ENCODE assay signal across 15 cellular contexts in genomic region chr4:24535399-24535798, GRCh38. TPM values are rescaled to one million over a fixed set of nuclear protein-coding genes. Genes with fewer than 3 reads are reported as not detected.
DNase-seq lines count a peak whose midpoint lies in the region; ATAC-seq, FAIRE-seq and TF ChIP-seq lines count a peak whose summit lies in the region.
"Had no signal": no experiment of that assay in that cellular context is flagged by ENCODE, and none has a peak within 500 bp of the region (broad histone marks: within the 10 kb centered on the region; RNA-seq: fewer than 3 reads in every experiment).

No MANE protein-coding gene starts in this region.

- no peak overlapping the region for H3K4me3 ChIP-seq in CD4-positive, CD25-positive, alpha-beta regulatory T cell (ENCODE audit: low read depth, low read length)
- no peak overlapping the region for H3K4me3 ChIP-seq in CD4-positive, alpha-beta memory T cell (ENCODE audit: low read length in 2 of 2)

- no peak for DNase-seq in CD4-positive, CD25-positive, alpha-beta regulatory T cell
- no peak for DNase-seq in CD4-positive, alpha-beta memory T cell
- DNase-seq in WTC11 (ENCODE audit: low spot score): no peak
- no peak for DNase-seq in endothelial cell (ENCODE audit: low spot score)
- DNase-seq in NCI-H82 treated with DMSO at 0.1 percent for 48 hours (lab: John Stamatoyannopoulos, UW; ENCODE audit: unreplicated experiment): no peak
- DNase-seq in GM12891 (ENCODE audit: insufficient read length, low spot score): no peak
- DNase-seq in NCI-H526 treated with DMSO at 0.1 percent for 48 hours (lab: John Stamatoyannopoulos, UW): no peak
- DNase-seq: ACHN, AML-193, GF-D8, GOT3, NCI-H1417 treated with DMSO at 0.1 percent for 48 hours, NCI-H1930, NCI-H69, PC-3 had no signal

- no peak overlapping the region for H3K27ac ChIP-seq in CD4-positive, CD25-positive, alpha-beta regulatory T cell (ENCODE audit: insufficient read depth, low read length, poor library complexity, severe bottlenecking)
- no peak overlapping the region for H3K27ac ChIP-seq in CD4-positive, alpha-beta memory T cell (ENCODE audit: low read depth, low read length)

- H3K27me3 ChIP-seq in CD4-positive, CD25-positive, alpha-beta regulatory T cell (ENCODE audit: control insufficient read depth, insufficient read depth, low read length): no peaks in the 10 kb centered on the region
- H3K27me3 ChIP-seq in CD4-positive, alpha-beta memory T cell (ENCODE audit: insufficient read depth, low read length): no peaks in the 10 kb centered on the region

- peaks cover 16 to 35% (median 29%) of the 10 kb centered on the region in 4 donors for H3K4me1 Mint-ChIP-seq in CD4-positive, CD25-positive, alpha-beta regulatory T cell
- peaks cover 6 to 18% (median 12%) of the 10 kb centered on the region in 4 donors for H3K4me1 Mint-ChIP-seq in CD4-positive, alpha-beta memory T cell
- peaks cover 28% of the 10 kb centered on the region for H3K4me1 Mint-ChIP-seq in WTC11
- no peaks in the 10 kb centered on the region for H3K4me1 Mint-ChIP-seq in endothelial cell (ENCODE audit: unreplicated experiment)

- CTCF ChIA-PET in CD4-positive, alpha-beta memory T cell (lab: Charles Lee; ENCODE audit: partially characterized antibody): no interaction called here
- CTCF ChIA-PET in WTC11 (lab: Charles Lee): interaction anchor here (0.6 kb wide), 1 partner anchor 36 kb away, joined by 3 read pairs; no protein-coding TSS in a partner anchor

- no peak for ATAC-seq in CD4-positive, CD25-positive, alpha-beta regulatory T cell (ENCODE audit: low read depth in 2 of 2)
- ATAC-seq in WTC11: no peak
- ATAC-seq: PC-3 had no signal

- H3K4me1 ChIP-seq in CD4-positive, CD25-positive, alpha-beta regulatory T cell (ENCODE audit: control insufficient read depth, insufficient read depth, low read length, poor library complexity, severe bottlenecking): peaks cover 10% of the 10 kb centered on the region
- H3K4me1 ChIP-seq in CD4-positive, alpha-beta memory T cell (ENCODE audit: insufficient read depth, low read length): peaks cover 8% of the 10 kb centered on the region

- peaks cover 35% of the 10 kb centered on the region for H3K36me3 Mint-ChIP-seq in CD4-positive, CD25-positive, alpha-beta regulatory T cell
- H3K36me3 Mint-ChIP-seq in CD4-positive, alpha-beta memory T cell: peaks cover 40 to 64% of the 10 kb centered on the region in 2 donors
- H3K36me3 Mint-ChIP-seq in WTC11 (peaks cover 64% of the 10 kb centered on the region), endothelial cell (ENCODE audit: low read depth, unreplicated experiment) (peaks cover 8% of the 10 kb centered on the region)

- no peaks in the 10 kb centered on the region for H3K27me3 Mint-ChIP-seq in CD4-positive, CD25-positive, alpha-beta regulatory T cell
- no peaks in the 10 kb centered on the region for H3K27me3 Mint-ChIP-seq in CD4-positive, alpha-beta memory T cell
- H3K27me3 Mint-ChIP-seq in WTC11 (ENCODE audit: low read depth) (no peaks in the 10 kb centered on the region), endothelial cell (ENCODE audit: unreplicated experiment) (no peaks in the 10 kb centered on the region)

- intact Hi-C loops in CD4-positive, alpha-beta memory T cell (cut with micrococcal nuclease): no loop called here

- TF ChIP-seq CTCF in WTC11 (IDR thresholded peaks at IDR 0.05): no peak
- no peak for TF ChIP-seq CTCF in endothelial cell (IDR thresholded peaks at IDR 0.05; ENCODE audit: unreplicated experiment)

- FAIRE-seq in GM12891 (lab: Jason Lieb, UNC): no peak

- H3K9me3 Mint-ChIP-seq in CD4-positive, CD25-positive, alpha-beta regulatory T cell: no peaks in the 10 kb centered on the region
- no peaks in the 10 kb centered on the region for H3K9me3 Mint-ChIP-seq in CD4-positive, alpha-beta memory T cell
- H3K9me3 Mint-ChIP-seq in WTC11 (no peaks in the 10 kb centered on the region), endothelial cell (ENCODE audit: unreplicated experiment) (no peaks in the 10 kb centered on the region)

- H3K36me3 ChIP-seq in CD4-positive, CD25-positive, alpha-beta regulatory T cell (ENCODE audit: control insufficient read depth, insufficient read depth, low read length): peaks cover 84% of the 10 kb centered on the region
- peaks cover 32% of the 10 kb centered on the region for H3K36me3 ChIP-seq in CD4-positive, alpha-beta memory T cell (ENCODE audit: insufficient read depth, low read length)

- H3K9me3 ChIP-seq in CD4-positive, CD25-positive, alpha-beta regulatory T cell (ENCODE audit: control insufficient read depth in 2 of 2, low read length in 2 of 2): no peaks in the 10 kb centered on the region
- H3K9me3 ChIP-seq in CD4-positive, alpha-beta memory T cell (ENCODE audit: control insufficient read depth in 1 of 2, low read length in 2 of 2): no peaks in the 10 kb centered on the region

- TF ChIP-seq POLR2A in GM12891 (IDR thresholded peaks at IDR 0.05; ENCODE audit: low read depth, low read length): no peak

- peak overlapping the region; percentile 33 to 79 (median 57) for H3K27ac Mint-ChIP-seq in CD4-positive, CD25-positive, alpha-beta regulatory T cell
- peak overlapping the region in 5 of 7 donors; percentile 5 to 67 (median 55) for H3K27ac Mint-ChIP-seq in CD4-positive, alpha-beta memory T cell
- H3K27ac Mint-ChIP-seq in WTC11: peak overlapping the region; percentile 16
- peak overlapping the region; percentile 34 for H3K27ac Mint-ChIP-seq in endothelial cell (ENCODE audit: unreplicated experiment)

- POLR2A ChIA-PET in CD4-positive, alpha-beta memory T cell (lab: Charles Lee; ENCODE audit: partially characterized antibody): no interaction called here
- POLR2A ChIA-PET in WTC11 (lab: Charles Lee): no interaction called here

- H3K4me3 Mint-ChIP-seq in CD4-positive, CD25-positive, alpha-beta regulatory T cell: no peak overlapping the region
- H3K4me3 Mint-ChIP-seq in CD4-positive, alpha-beta memory T cell: no peak overlapping the region
- H3K4me3 Mint-ChIP-seq in WTC11: no peak overlapping the region
- H3K4me3 Mint-ChIP-seq in endothelial cell (ENCODE audit: unreplicated experiment): no peak overlapping the region

TF ChIP-seq in WTC11, 78 proteins besides CTCF, POLR2A, EP300 and RAD21 (continues in another document):
- TF ChIP-seq ZNF396 (CRISPR knock-in tag; IDR thresholded peaks at IDR 0.05; ENCODE audit: borderline replicate concordance) (no peak), FOXJ3 (CRISPR knock-in tag; IDR thresholded peaks at IDR 0.05; ENCODE audit: borderline replicate concordance) (no peak)
- TF ChIP-seq, protein P1, sequence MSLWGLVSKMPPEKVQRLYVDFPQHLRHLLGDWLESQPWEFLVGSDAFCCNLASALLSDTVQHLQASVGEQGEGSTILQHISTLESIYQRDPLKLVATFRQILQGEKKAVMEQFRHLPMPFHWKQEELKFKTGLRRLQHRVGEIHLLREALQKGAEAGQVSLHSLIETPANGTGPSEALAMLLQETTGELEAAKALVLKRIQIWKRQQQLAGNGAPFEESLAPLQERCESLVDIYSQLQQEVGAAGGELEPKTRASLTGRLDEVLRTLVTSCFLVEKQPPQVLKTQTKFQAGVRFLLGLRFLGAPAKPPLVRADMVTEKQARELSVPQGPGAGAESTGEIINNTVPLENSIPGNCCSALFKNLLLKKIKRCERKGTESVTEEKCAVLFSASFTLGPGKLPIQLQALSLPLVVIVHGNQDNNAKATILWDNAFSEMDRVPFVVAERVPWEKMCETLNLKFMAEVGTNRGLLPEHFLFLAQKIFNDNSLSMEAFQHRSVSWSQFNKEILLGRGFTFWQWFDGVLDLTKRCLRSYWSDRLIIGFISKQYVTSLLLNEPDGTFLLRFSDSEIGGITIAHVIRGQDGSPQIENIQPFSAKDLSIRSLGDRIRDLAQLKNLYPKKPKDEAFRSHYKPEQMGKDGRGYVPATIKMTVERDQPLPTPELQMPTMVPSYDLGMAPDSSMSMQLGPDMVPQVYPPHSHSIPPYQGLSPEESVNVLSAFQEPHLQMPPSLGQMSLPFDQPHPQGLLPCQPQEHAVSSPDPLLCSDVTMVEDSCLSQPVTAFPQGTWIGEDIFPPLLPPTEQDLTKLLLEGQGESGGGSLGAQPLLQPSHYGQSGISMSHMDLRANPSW (CRISPR knock-in tag; conservative IDR thresholded peaks at IDR 0.05; ENCODE audit: low read depth): no peak

TF ChIP-seq in GM12891, 5 proteins besides CTCF, POLR2A, EP300 and RAD21:
- no peak for TF ChIP-seq TAF1 (IDR thresholded peaks at IDR 0.05; ENCODE audit: low read depth, low read length)
- TF ChIP-seq PAX5 (IDR thresholded peaks at IDR 0.05; ENCODE audit: insufficient read depth, low read length, severe bottlenecking): no peak
- TF ChIP-seq SPI1 (IDR thresholded peaks at IDR 0.05; ENCODE audit: low read depth, low read length): no peak
- TF ChIP-seq POU2F2 (IDR thresholded peaks at IDR 0.05; ENCODE audit: low read depth, low read length): no peak
- TF ChIP-seq POLR2AphosphoS5 (IDR thresholded peaks at IDR 0.05; ENCODE audit: low read depth, low read length): no peak

RNA-seq across cellular contexts. Expression of gene DHX15, which starts 49.0 kb away (rescaled TPM):
- 169 TPM for total RNA-seq in CD4-positive, CD25-positive, alpha-beta regulatory T cell
- polyA plus RNA-seq in CD4-positive, CD25-positive, alpha-beta regulatory T cell: 10 to 100 TPM; 43.2 to 72.0 (median 50.4) TPM
- total RNA-seq in CD4-positive, alpha-beta memory T cell: 100 to 1,000 TPM; 129 to 131 TPM
- 10 to 100 TPM; 33.3 to 60.5 TPM for polyA plus RNA-seq in CD4-positive, alpha-beta memory T cell
- 210 to 240 TPM (median 213 TPM) in 3 replicates for total RNA-seq in WTC11 (2021)
- 154 TPM for total RNA-seq in endothelial cell (ENCODE audit: unreplicated experiment)
- polyA plus RNA-seq in GM12891 (2012; ENCODE audit: low read depth, missing spikeins): 107 TPM
